In genomic region chr5:111439473-111440075, GRCh38 we compare ENCODE assay signal across 22 cellular contexts.
DNase-seq lines count a peak whose midpoint lies in the region; ATAC-seq and TF ChIP-seq lines count a peak whose summit lies in the region.
"Had no signal": no experiment of that assay in that cellular context is flagged by ENCODE, and none has a peak within 500 bp of the region (broad histone marks: within the 10 kb centered on the region; RNA-seq: fewer than 3 reads in every experiment).

No MANE protein-coding gene starts in this region.

- H3K9me3 ChIP-seq in RWPE2 (ENCODE audit: severe bottlenecking), result no peaks in the 10 kb centered on the region
- H3K9me3 ChIP-seq: A549, body of pancreas, heart right ventricle, upper lobe of left lung had no signal

- H3K36me3 Mint-ChIP-seq in activated naive CD8-positive, alpha-beta T cell, result peaks cover 19% of the 10 kb centered on the region
- H3K36me3 Mint-ChIP-seq in activated naive CD8-positive, alpha-beta T cell treated with anti-CD3 and anti-CD28 coated beads for 36 hours, result peaks cover 24% of the 10 kb centered on the region

- H3K4me3 Mint-ChIP-seq in activated naive CD8-positive, alpha-beta T cell, result no peak overlapping the region
- no peak overlapping the region for H3K4me3 Mint-ChIP-seq in activated naive CD8-positive, alpha-beta T cell treated with anti-CD3 and anti-CD28 coated beads for 36 hours
- H3K4me3 Mint-ChIP-seq: dendritic cell treated with granulocyte-macrophage colony-stimulating factor and Interleukin-4, amounts not matched to agents 40 ng/mL and 50 ng/mL, for 4 days; neural progenitor cell; stimulated activated naive CD8-positive, alpha-beta T cell treated with anti-CD3 and anti-CD28 coated beads, Interleukin-15, amount 100 ng/mL, for 72 hours had no signal

- H3K27ac Mint-ChIP-seq in activated naive CD8-positive, alpha-beta T cell, result peak overlapping the region; percentile 22
- H3K27ac Mint-ChIP-seq in activated naive CD8-positive, alpha-beta T cell treated with anti-CD3 and anti-CD28 coated beads for 36 hours, result no peak overlapping the region
- H3K27ac Mint-ChIP-seq: dendritic cell treated with granulocyte-macrophage colony-stimulating factor and Interleukin-4, amounts not matched to agents 40 ng/mL and 50 ng/mL, for 4 days; neural progenitor cell had no signal

- no peaks in the 10 kb centered on the region for H3K9me3 Mint-ChIP-seq in activated naive CD8-positive, alpha-beta T cell (ENCODE audit: low read depth)
- no peaks in the 10 kb centered on the region for H3K9me3 Mint-ChIP-seq in activated naive CD8-positive, alpha-beta T cell treated with anti-CD3 and anti-CD28 coated beads for 36 hours
- H3K9me3 Mint-ChIP-seq: dendritic cell treated with granulocyte-macrophage colony-stimulating factor and Interleukin-4, amounts not matched to agents 40 ng/mL and 50 ng/mL, for 4 days had no signal

- H3K27ac ChIP-seq in RWPE2 (ENCODE audit: poor library complexity, severe bottlenecking), result no peak overlapping the region
- H3K27ac ChIP-seq: A549, body of pancreas, heart right ventricle, neural progenitor cell, upper lobe of left lung had no signal

- peak; percentile 83 for ATAC-seq in RWPE2 (ENCODE audit: low read depth)
- ATAC-seq: A549; body of pancreas; heart right ventricle; stimulated activated naive CD8-positive, alpha-beta T cell treated with anti-CD3 and anti-CD28 coated beads, Interleukin-15, amount 100 ng/mL, for 72 hours had no signal

- H3K27me3 ChIP-seq in RWPE2 (ENCODE audit: insufficient read depth, poor library complexity, severe bottlenecking), result no peaks in the 10 kb centered on the region
- H3K27me3 ChIP-seq: body of pancreas, heart right ventricle, neural progenitor cell, upper lobe of left lung had no signal

- no peak for TF ChIP-seq CTCF in RWPE2 (IDR thresholded peaks at IDR 0.05; ENCODE audit: poor library complexity, severe bottlenecking)
- no peak for TF ChIP-seq CTCF in fibroblast of the aortic adventitia (IDR thresholded peaks at IDR 0.05; ENCODE audit: insufficient read depth, low read length)
- no peak for TF ChIP-seq CTCF in GM20000 (IDR thresholded peaks at IDR 0.05; ENCODE audit: extremely low read depth, missing control alignments)

- peaks cover 19% of the 10 kb centered on the region for H3K4me1 Mint-ChIP-seq in activated naive CD8-positive, alpha-beta T cell (ENCODE audit: low read depth)
- H3K4me1 Mint-ChIP-seq in activated naive CD8-positive, alpha-beta T cell treated with anti-CD3 and anti-CD28 coated beads for 36 hours, result peaks cover 6% of the 10 kb centered on the region
- H3K4me1 Mint-ChIP-seq: neural progenitor cell; stimulated activated naive CD8-positive, alpha-beta T cell treated with anti-CD3 and anti-CD28 coated beads, Interleukin-15, amount 100 ng/mL, for 72 hours had no signal

- no peaks in the 10 kb centered on the region for H3K36me3 ChIP-seq in RWPE2 (ENCODE audit: low read depth)
- H3K36me3 ChIP-seq: heart right ventricle, neural progenitor cell, upper lobe of left lung had no signal

- no peak overlapping the region for H3K4me3 ChIP-seq in RWPE2 (ENCODE audit: severe bottlenecking)
- no peak overlapping the region for H3K4me3 ChIP-seq in fibroblast of the aortic adventitia (ENCODE audit: low read depth, low read length)
- H3K4me3 ChIP-seq: A549, body of pancreas, heart right ventricle, neural progenitor cell, upper lobe of left lung had no signal

- no peaks in the 10 kb centered on the region for H3K4me1 ChIP-seq in RWPE2 (ENCODE audit: insufficient read depth, poor library complexity, severe bottlenecking)
- H3K4me1 ChIP-seq: A549, body of pancreas, heart right ventricle, upper lobe of left lung had no signal

- DNase-seq in activated naive CD8-positive, alpha-beta T cell treated with anti-CD3 and anti-CD28 coated beads for 36 hours, result no peak
- DNase-seq in RWPE2 (ENCODE audit: low spot score) (no peak), fibroblast of the aortic adventitia (ENCODE audit: low read depth) (peak; percentile 40), Ammon's horn (ENCODE audit: low spot score) (no peak), GM20000 (ENCODE audit: low spot score) (no peak), mesenteric fat pad (ENCODE audit: low spot score) (no peak), GF-D8 (lab: John Stamatoyannopoulos, UW) (no peak)
- DNase-seq: activated CD8-positive, alpha-beta memory T cell treated with anti-CD3 and anti-CD28 coated beads, Interleukin-2, amount 50 U/mL, for 4 hours; activated naive CD4-positive, alpha-beta T cell; body of pancreas; heart right ventricle; midbrain; NCI-H1048; NCI-H2029 treated with DMSO at 0.1 percent for 48 hours; NCI-H510A treated with DMSO at 0.1 percent for 48 hours; stimulated activated naive CD8-positive, alpha-beta T cell treated with anti-CD3 and anti-CD28 coated beads, Interleukin-15, amount 100 ng/mL, for 72 hours; T-helper 9 cell; upper lobe of left lung had no signal

- no peaks in the 10 kb centered on the region for H3K27me3 Mint-ChIP-seq in activated naive CD8-positive, alpha-beta T cell
- no peaks in the 10 kb centered on the region for H3K27me3 Mint-ChIP-seq in activated naive CD8-positive, alpha-beta T cell treated with anti-CD3 and anti-CD28 coated beads for 36 hours
- H3K27me3 Mint-ChIP-seq: dendritic cell treated with granulocyte-macrophage colony-stimulating factor and Interleukin-4, amounts not matched to agents 40 ng/mL and 50 ng/mL, for 4 days; stimulated activated naive CD8-positive, alpha-beta T cell treated with anti-CD3 and anti-CD28 coated beads, Interleukin-15, amount 100 ng/mL, for 72 hours had no signal
